ENCODE assay signal across 8 cellular contexts in genomic region chr22:46738961-46739870, GRCh38. TPM values are rescaled to one million over a fixed set of nuclear protein-coding genes. Genes with fewer than 3 reads are reported as not detected.
DNase-seq lines count a peak whose midpoint lies in the region; ATAC-seq and TF ChIP-seq lines count a peak whose summit lies in the region.

No MANE protein-coding gene starts in this region.

- no peaks in the 10 kb centered on the region for H3K27me3 ChIP-seq in endodermal cell (ENCODE audit: control insufficient read depth, insufficient read depth, low read length, poor library complexity, severe bottlenecking)
- H3K27me3 ChIP-seq in muscle layer of colon (ENCODE audit: control insufficient read depth in 1 of 2, insufficient read depth in 2 of 2, low read length in 2 of 2), result no peaks in the 10 kb centered on the region
- no peaks in the 10 kb centered on the region for H3K27me3 ChIP-seq in upper lobe of right lung

- peak overlapping the region; percentile 63 for H3K4me3 ChIP-seq in endodermal cell (ENCODE audit: low read length)
- H3K4me3 ChIP-seq in muscle layer of colon (ENCODE audit: low read depth in 1 of 2, low read length in 2 of 2), result peak overlapping the region; percentile 62 to 81
- H3K4me3 ChIP-seq in upper lobe of right lung, result peak overlapping the region; percentile 87

- POLR2A ChIA-PET in GM10248 (lab: Yijun Ruan, JAX), result interaction anchor here (1.1 kb wide), 1 partner anchor 23 kb away, joined by 4 read pairs; the partner anchor contains the start of gene TBC1D22A

- H3K4me1 ChIP-seq in endodermal cell (ENCODE audit: control insufficient read depth, insufficient read depth, low read length), result peaks cover 6% of the 10 kb centered on the region
- peaks cover 46% of the 10 kb centered on the region for H3K4me1 ChIP-seq in muscle layer of colon (ENCODE audit: insufficient read depth, low read length)
- peaks cover 39% of the 10 kb centered on the region for H3K4me1 ChIP-seq in upper lobe of right lung

- DNase-seq in GM10248 (ENCODE audit: extremely low spot score), result no peak
- DNase-seq in NAMALWA (ENCODE audit: low spot score), result peak; percentile 75
- peak; percentile 64 to 73 for DNase-seq in activated CD4-positive, alpha-beta T cell treated with anti-CD3 and anti-CD28 coated beads, Interleukin-2, amount 50 U/mL, for 48 hours
- peak; percentile 78 for DNase-seq in endodermal cell
- no peak for DNase-seq in upper lobe of right lung
- no peak for DNase-seq in SKM-1 (lab: John Stamatoyannopoulos, UW; ENCODE audit: unreplicated experiment)

- H3K36me3 ChIP-seq in endodermal cell (ENCODE audit: control insufficient read depth, insufficient read depth, low read length) (no peaks in the 10 kb centered on the region), muscle layer of colon (ENCODE audit: insufficient read depth, low read length) (no peaks in the 10 kb centered on the region), upper lobe of right lung (no peaks in the 10 kb centered on the region)

- ATAC-seq in upper lobe of right lung, result no peak
- no peak for ATAC-seq in HG03135 (IDR thresholded peaks at IDR 0.05; ENCODE audit: unreplicated experiment)

- H3K9me3 Mint-ChIP-seq in endodermal cell, result peaks cover 6% of the 10 kb centered on the region

- H3K9ac ChIP-seq in endodermal cell (ENCODE audit: extremely low read depth, low read length, poor library complexity, severe bottlenecking) (no peak overlapping the region), muscle layer of colon (ENCODE audit: low read length) (no peak overlapping the region)

- no peak overlapping the region for H3K27ac Mint-ChIP-seq in endodermal cell

- H3K4me1 Mint-ChIP-seq in endodermal cell, result peaks cover 15% of the 10 kb centered on the region

- H3K27me3 Mint-ChIP-seq in endodermal cell (ENCODE audit: insufficient read depth), result peaks cover 1% of the 10 kb centered on the region

- CTCF ChIA-PET in GM10248 (lab: Yijun Ruan, JAX), result interaction anchor here (1.3 to 7.0 kb wide), 5 partner anchors 10 to 176 kb away, joined by 4 to 49 read pairs (median 10); no protein-coding TSS in a partner anchor

- intact Hi-C loops in upper lobe of right lung (cut with DNase I), result no loop called here

- peak; percentile 18 for TF ChIP-seq CTCF in GM10248 (IDR thresholded peaks at IDR 0.05; ENCODE audit: control extremely low read depth, extremely low read depth, low read depth, missing control alignments)
- no peak for TF ChIP-seq CTCF in endodermal cell (conservative IDR thresholded peaks at IDR 0.05)
- TF ChIP-seq CTCF in upper lobe of right lung (IDR thresholded peaks at IDR 0.05), result no peak

- no peaks in the 10 kb centered on the region for H3K36me3 Mint-ChIP-seq in endodermal cell (ENCODE audit: low read depth)

- WGBS in endodermal cell (ENCODE audit: insufficient coverage in 1 of 2, insufficient read length in 1 of 2), 2 experiments, result 86 to 91% methylated on average over 17 to 26 of the region's 26 CpGs

- peak overlapping the region; percentile 81 for H3K4me3 Mint-ChIP-seq in endodermal cell

- H3K27ac ChIP-seq in endodermal cell (ENCODE audit: low read depth, low read length), result no peak overlapping the region
- H3K27ac ChIP-seq in muscle layer of colon (ENCODE audit: low read depth, low read length), result peak overlapping the region; percentile 85
- H3K27ac ChIP-seq in upper lobe of right lung, result peak overlapping the region; percentile 82

- no peaks in the 10 kb centered on the region for H3K9me3 ChIP-seq in endodermal cell (ENCODE audit: control insufficient read depth, low read length)
- H3K9me3 ChIP-seq in muscle layer of colon (ENCODE audit: low read length), result no peaks in the 10 kb centered on the region
- H3K9me3 ChIP-seq in upper lobe of right lung, result no peaks in the 10 kb centered on the region

RNA-seq across cellular contexts. Expression of gene CERK, which starts 1.2 kb away (rescaled TPM):
- total RNA-seq in endodermal cell (10 to 100 TPM; 54.9 to 57.6 TPM), upper lobe of right lung (28.1 TPM)
- 63.5 TPM for polyA plus RNA-seq in endodermal cell (2013, experiment 1 of 2)
- polyA plus RNA-seq in endodermal cell (2013, experiment 2 of 2), result 60.5 TPM

RNA-seq across cellular contexts. Expression of gene TBC1D22A, which starts 23.2 kb away (rescaled TPM):
- total RNA-seq in endodermal cell (10 to 100 TPM; 21.0 to 27.9 TPM), upper lobe of right lung (31.3 TPM)
- 11.4 TPM for polyA plus RNA-seq in endodermal cell (2013, experiment 1 of 2)
- polyA plus RNA-seq in endodermal cell (2013, experiment 2 of 2), result 11.7 TPM

Comparison
In these comparisons a context has a peak if more than half of its experiments do, and no peak if none do; other contexts are left out.
1. DNase-seq: peak in NAMALWA (single experiment), activated CD4-positive, alpha-beta T cell treated with anti-CD3 and anti-CD28 coated beads, Interleukin-2, amount 50 U/mL, for 48 hours (2 of 2) and endodermal cell (single experiment); none in GM10248 (single experiment), upper lobe of right lung (single experiment) and SKM-1 (single experiment).
2. Peak in every context shown above with its lines, with median percentiles within 50 percentile points of each other: H3K4me3 ChIP-seq.